ENCODE assay signal across 8 cellular contexts in the genomic region with DNA sequence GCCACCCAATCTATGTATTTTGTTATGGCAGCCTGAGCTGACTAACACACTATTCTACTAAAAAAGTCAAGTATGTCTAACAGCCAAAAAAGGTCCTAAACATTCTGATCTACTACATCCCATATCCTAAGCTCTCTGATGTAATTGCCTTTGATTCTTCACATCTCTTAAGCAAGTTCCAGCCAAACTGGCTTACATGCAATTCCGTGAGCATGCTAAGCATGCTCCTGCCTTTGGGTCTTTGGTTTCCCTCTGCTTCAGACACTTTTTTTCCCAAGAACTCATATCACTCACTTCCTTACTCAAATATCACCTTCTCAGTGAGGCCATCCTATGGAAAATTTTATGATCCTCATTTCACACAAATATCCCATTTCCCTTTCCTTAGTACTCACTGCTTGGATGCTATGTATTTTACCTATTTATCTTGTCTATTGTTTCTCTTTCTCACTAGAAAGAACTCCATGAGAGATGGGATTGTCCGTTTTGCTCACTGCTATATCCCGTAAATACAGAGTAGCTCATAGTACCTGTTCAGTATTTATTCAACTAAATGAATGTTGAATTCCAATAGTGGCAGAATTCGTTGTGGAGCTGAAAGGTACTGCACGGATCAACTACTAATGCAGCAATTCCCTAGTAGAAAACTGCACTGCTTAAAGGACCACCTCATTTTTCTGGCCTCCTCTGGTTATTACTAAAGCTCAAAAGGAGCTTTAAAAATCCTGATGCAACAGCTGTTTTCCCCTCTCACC. TPM values are rescaled to one million over a fixed set of nuclear protein-coding genes. Genes with fewer than 3 reads are reported as not detected.
A peak's percentile ranks its signal among the peaks of the same experiment; 100 is the strongest.
DNase-seq lines count a peak whose midpoint lies in the region; TF ChIP-seq lines count a peak whose summit lies in the region.

No MANE protein-coding gene starts in this region.

- CTCF ChIA-PET in CD4-positive, alpha-beta memory T cell (lab: Charles Lee; ENCODE audit: partially characterized antibody), result interaction anchor here (1.3 to 2.5 kb wide), 2 partner anchors 13 to 78 kb away, joined by 3 to 8 read pairs; no protein-coding TSS in a partner anchor
- CTCF ChIA-PET in MCF 10A (lab: Yijun Ruan, JAX), result interaction anchor here (0.6 to 2.8 kb wide), 25 partner anchors 8 to 1405 kb away, joined by 3 to 15 read pairs (median 3); no protein-coding TSS in a partner anchor

- peaks cover 58% of the 10 kb centered on the region for H3K4me1 ChIP-seq in CD4-positive, alpha-beta memory T cell (ENCODE audit: insufficient read depth, low read length)
- peaks cover 49% of the 10 kb centered on the region for H3K4me1 ChIP-seq in KMS-11 (ENCODE audit: low read depth, poor library complexity, severe bottlenecking)

- H4K20me1 ChIP-seq in KMS-11 (ENCODE audit: insufficient read depth), result no peaks in the 10 kb centered on the region
- H4K20me1 ChIP-seq in neural cell (ENCODE audit: insufficient read depth), result no peaks in the 10 kb centered on the region

- H3K4me3 ChIP-seq in CD4-positive, alpha-beta memory T cell (ENCODE audit: low read length in 2 of 2), result no peak overlapping the region
- no peak overlapping the region for H3K4me3 ChIP-seq in KMS-11 (IDR thresholded peaks at IDR 0.05; ENCODE audit: insufficient read depth, low read depth, low read length)
- H3K4me3 ChIP-seq in neural cell (ENCODE audit: low read length), result peak overlapping the region; percentile 92

- TF ChIP-seq EP300 in neural cell (conservative IDR thresholded peaks at IDR 0.05; ENCODE audit: poor library complexity, severe bottlenecking), result no peak

- H3K4me2 ChIP-seq in KMS-11, result peak overlapping the region; percentile 82
- peak overlapping the region; percentile 96 for H3K4me2 ChIP-seq in neural cell (ENCODE audit: low read length)

- H3K27me3 Mint-ChIP-seq in CD4-positive, alpha-beta memory T cell, result no peaks in the 10 kb centered on the region
- H3K27me3 Mint-ChIP-seq in MCF 10A (ENCODE audit: insufficient read depth, unreplicated experiment), result no peaks in the 10 kb centered on the region

- peaks cover 4 to 7% of the 10 kb centered on the region in 2 donors for H3K36me3 Mint-ChIP-seq in CD4-positive, alpha-beta memory T cell
- peaks cover 16% of the 10 kb centered on the region for H3K36me3 Mint-ChIP-seq in MCF 10A (ENCODE audit: insufficient read depth, unreplicated experiment)

- no peaks in the 10 kb centered on the region for H3K9me2 ChIP-seq in neural cell (ENCODE audit: insufficient read depth, low read length)

- H3K4me3 Mint-ChIP-seq in CD4-positive, alpha-beta memory T cell, result peak overlapping the region; percentile 81 to 94 (median 89)
- H3K4me3 Mint-ChIP-seq in MCF 10A (ENCODE audit: unreplicated experiment), result peak overlapping the region; percentile 94

- no peaks in the 10 kb centered on the region for H3K36me3 ChIP-seq in CD4-positive, alpha-beta memory T cell (ENCODE audit: insufficient read depth, low read length)
- H3K36me3 ChIP-seq in KMS-11 (ENCODE audit: insufficient read depth) (no peaks in the 10 kb centered on the region), neural cell (ENCODE audit: insufficient read depth, low read length) (no peaks in the 10 kb centered on the region)

- POLR2A ChIA-PET in CD4-positive, alpha-beta memory T cell (lab: Charles Lee; ENCODE audit: partially characterized antibody), result interaction anchor here (1.6 to 1.8 kb wide), 2 partner anchors 31 to 189 kb away, joined by 5 to 6 read pairs; no protein-coding TSS in a partner anchor
- POLR2A ChIA-PET in MCF 10A (lab: Yijun Ruan, JAX), result interaction anchor here (0.7 to 5.1 kb wide), 18 partner anchors 9 to 317 kb away, joined by 3 to 32 read pairs (median 6); no protein-coding TSS in a partner anchor

- H3K9me3 ChIP-seq in CD4-positive, alpha-beta memory T cell (ENCODE audit: control insufficient read depth in 1 of 2, low read length in 2 of 2), result no peaks in the 10 kb centered on the region
- H3K9me3 ChIP-seq in neural cell (ENCODE audit: low read length), result no peaks in the 10 kb centered on the region

- no peak for DNase-seq in CD4-positive, alpha-beta memory T cell
- DNase-seq in MCF 10A (ENCODE audit: unreplicated experiment) (peak; percentile 42), HPDE6-E6E7 (ENCODE audit: extremely low spot score) (no peak), NCI-H146 treated with DMSO at 0.1 percent for 48 hours (lab: John Stamatoyannopoulos, UW; ENCODE audit: unreplicated experiment) (no peak), NCI-H524 treated with DMSO at 0.1 percent for 48 hours (lab: John Stamatoyannopoulos, UW) (no peak), NOMO-1 (lab: John Stamatoyannopoulos, UW; ENCODE audit: unreplicated experiment in 2 of 2) (no peak)

- peak overlapping the region; percentile 87 to 98 (median 97) for H3K27ac Mint-ChIP-seq in CD4-positive, alpha-beta memory T cell
- H3K27ac Mint-ChIP-seq in MCF 10A (ENCODE audit: low read depth, unreplicated experiment), result peak overlapping the region; percentile 66

- no peak overlapping the region for H3K27ac ChIP-seq in CD4-positive, alpha-beta memory T cell (ENCODE audit: low read depth, low read length)
- H3K27ac ChIP-seq in KMS-11 (peak overlapping the region; percentile 90), neural cell (ENCODE audit: low read length) (no peak overlapping the region)

- no TSS peak for BruUV-seq in MCF 10A (replicated peaks; lab: Mats Ljungman, UMichigan)

- TF ChIP-seq CTCF in KMS-11 (conservative IDR thresholded peaks at IDR 0.05; ENCODE audit: low read depth, low read length) (no peak), MCF 10A (IDR thresholded peaks at IDR 0.05; ENCODE audit: unreplicated experiment) (peak; percentile 21), neural cell (IDR thresholded peaks at IDR 0.05; ENCODE audit: poor library complexity, severe bottlenecking) (peak; percentile 31)

- H3F3A ChIP-seq in neural cell (ENCODE audit: insufficient read depth, low read length, poor library complexity, severe bottlenecking), result peaks cover 5% of the 10 kb centered on the region

- H3K4me1 Mint-ChIP-seq in CD4-positive, alpha-beta memory T cell, result peaks cover 40 to 60% (median 50%) of the 10 kb centered on the region in 4 donors
- peaks cover 43% of the 10 kb centered on the region for H3K4me1 Mint-ChIP-seq in MCF 10A (ENCODE audit: insufficient read depth, unreplicated experiment)

- H3K9ac ChIP-seq in KMS-11, result peak overlapping the region; percentile 89; the same call in 1 of the 2 replicates
- no peak overlapping the region for H3K9ac ChIP-seq in neural cell (ENCODE audit: low read length)

- TF ChIP-seq RAD21 in neural cell (conservative IDR thresholded peaks at IDR 0.05), result no peak

- H3K9me3 Mint-ChIP-seq in CD4-positive, alpha-beta memory T cell, result no peaks in the 10 kb centered on the region
- no peaks in the 10 kb centered on the region for H3K9me3 Mint-ChIP-seq in MCF 10A (ENCODE audit: unreplicated experiment)

- H2AFZ ChIP-seq in KMS-11 (ENCODE audit: low read depth), result peak overlapping the region; percentile 79
- no peak overlapping the region for H2AFZ ChIP-seq in neural cell (ENCODE audit: low read depth, low read length)

- no peaks in the 10 kb centered on the region for H3K27me3 ChIP-seq in CD4-positive, alpha-beta memory T cell (ENCODE audit: insufficient read depth, low read length)
- H3K27me3 ChIP-seq in KMS-11 (ENCODE audit: insufficient read depth, low read depth) (no peaks in the 10 kb centered on the region), neural cell (ENCODE audit: insufficient read depth, low read depth, low read length) (no peaks in the 10 kb centered on the region)

- intact Hi-C loops in CD4-positive, alpha-beta memory T cell (cut with micrococcal nuclease), result loop anchor here (5.0 to 10.0 kb wide), 2 partner anchors 1046 to 1479 kb away; a partner anchor contains a TSS
- intact Hi-C loops in MCF 10A (cut with micrococcal nuclease), result no loop called here

- H3K79me2 ChIP-seq in KMS-11 (ENCODE audit: insufficient read depth, low read depth) (peaks cover 36% of the 10 kb centered on the region), neural cell (replicated peaks; ENCODE audit: insufficient read depth, low read length) (peaks cover 16% of the 10 kb centered on the region)

TF ChIP-seq in neural cell, 6 proteins besides CTCF, POLR2A, EP300 and RAD21:
- TF ChIP-seq EZH2 (IDR thresholded peaks at IDR 0.05; ENCODE audit: borderline replicate concordance, insufficient read depth, low read length, poor library complexity, severe bottlenecking) (no peak), SMC3 (conservative IDR thresholded peaks at IDR 0.05; ENCODE audit: poor library complexity) (no peak), MXI1 (conservative IDR thresholded peaks at IDR 0.05; ENCODE audit: poor library complexity, severe bottlenecking) (no peak), TAF1 (IDR thresholded peaks at IDR 0.05; ENCODE audit: low read depth) (no peak), POLR2AphosphoS5 (IDR thresholded peaks at IDR 0.05) (no peak)
- TF ChIP-seq, protein P1, sequence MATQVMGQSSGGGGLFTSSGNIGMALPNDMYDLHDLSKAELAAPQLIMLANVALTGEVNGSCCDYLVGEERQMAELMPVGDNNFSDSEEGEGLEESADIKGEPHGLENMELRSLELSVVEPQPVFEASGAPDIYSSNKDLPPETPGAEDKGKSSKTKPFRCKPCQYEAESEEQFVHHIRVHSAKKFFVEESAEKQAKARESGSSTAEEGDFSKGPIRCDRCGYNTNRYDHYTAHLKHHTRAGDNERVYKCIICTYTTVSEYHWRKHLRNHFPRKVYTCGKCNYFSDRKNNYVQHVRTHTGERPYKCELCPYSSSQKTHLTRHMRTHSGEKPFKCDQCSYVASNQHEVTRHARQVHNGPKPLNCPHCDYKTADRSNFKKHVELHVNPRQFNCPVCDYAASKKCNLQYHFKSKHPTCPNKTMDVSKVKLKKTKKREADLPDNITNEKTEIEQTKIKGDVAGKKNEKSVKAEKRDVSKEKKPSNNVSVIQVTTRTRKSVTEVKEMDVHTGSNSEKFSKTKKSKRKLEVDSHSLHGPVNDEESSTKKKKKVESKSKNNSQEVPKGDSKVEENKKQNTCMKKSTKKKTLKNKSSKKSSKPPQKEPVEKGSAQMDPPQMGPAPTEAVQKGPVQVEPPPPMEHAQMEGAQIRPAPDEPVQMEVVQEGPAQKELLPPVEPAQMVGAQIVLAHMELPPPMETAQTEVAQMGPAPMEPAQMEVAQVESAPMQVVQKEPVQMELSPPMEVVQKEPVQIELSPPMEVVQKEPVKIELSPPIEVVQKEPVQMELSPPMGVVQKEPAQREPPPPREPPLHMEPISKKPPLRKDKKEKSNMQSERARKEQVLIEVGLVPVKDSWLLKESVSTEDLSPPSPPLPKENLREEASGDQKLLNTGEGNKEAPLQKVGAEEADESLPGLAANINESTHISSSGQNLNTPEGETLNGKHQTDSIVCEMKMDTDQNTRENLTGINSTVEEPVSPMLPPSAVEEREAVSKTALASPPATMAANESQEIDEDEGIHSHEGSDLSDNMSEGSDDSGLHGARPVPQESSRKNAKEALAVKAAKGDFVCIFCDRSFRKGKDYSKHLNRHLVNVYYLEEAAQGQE (IDR thresholded peaks at IDR 0.05; ENCODE audit: borderline replicate concordance), result no peak

RNA-seq across cellular contexts. Expression of a gene that starts 2.3 kb away (rescaled TPM):
- total RNA-seq in CD4-positive, alpha-beta memory T cell, result 10 to 100 TPM; 13.3 to 13.6 TPM
- 1 to 10 TPM; 2.7 to 6.9 TPM for polyA plus RNA-seq in CD4-positive, alpha-beta memory T cell
- total RNA-seq in MCF 10A (2022), result 26.8 and 29.8 TPM in 2 replicates
- polyA plus RNA-seq in neural cell, result 26.5 and 28.6 TPM in 2 replicates
- polyA minus RNA-seq in neural cell, result 35.5 and 37.9 TPM in 2 replicates
